ENCODE assay signal across 18 cellular contexts in the genomic region with DNA sequence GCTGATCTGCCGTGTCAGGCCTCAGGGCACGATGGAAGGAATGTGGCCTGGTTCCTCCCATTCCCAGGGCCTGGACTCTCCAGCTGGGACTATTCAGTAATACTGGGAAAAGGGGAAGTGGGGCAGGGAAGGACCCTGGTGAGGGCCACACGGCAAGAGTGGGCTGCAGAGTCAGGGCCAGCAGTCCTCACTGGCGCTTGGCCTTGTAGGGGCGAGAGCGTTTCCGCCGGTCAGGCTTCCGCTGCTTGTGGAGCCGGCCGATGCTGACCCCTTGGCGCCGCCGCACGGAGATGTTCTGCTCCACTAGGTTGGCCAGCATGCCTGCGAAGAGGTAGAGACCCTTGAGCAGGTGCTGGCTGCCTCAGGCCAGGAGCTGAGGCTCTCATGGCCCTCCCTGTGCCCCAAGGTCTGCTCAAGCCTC. TPM values are rescaled to one million over a fixed set of nuclear protein-coding genes. Genes with fewer than 3 reads are reported as not detected.
"Had no signal": no experiment of that assay in that cellular context is flagged by ENCODE, and none has a peak within 500 bp of the region (broad histone marks: within the 10 kb centered on the region; RNA-seq: fewer than 3 reads in every experiment).

No MANE protein-coding gene starts in this region.

- H3K27ac ChIP-seq: gastroesophageal sphincter, hepatocyte, neutrophil, right lobe of liver, suprapubic skin, upper lobe of left lung had no signal

- H2AFZ ChIP-seq: hepatocyte had no signal

- H3K27me3 ChIP-seq: gastroesophageal sphincter, hepatocyte, neutrophil, right lobe of liver, suprapubic skin, upper lobe of left lung had no signal

- ATAC-seq: gastroesophageal sphincter; naive thymus-derived CD4-positive, alpha-beta T cell; right lobe of liver had no signal

- H3K4me3 Mint-ChIP-seq: activated T-helper 17 cell treated with anti-CD3 and anti-CD28 coated beads, Interleukin-2, amount 50 U/mL, for 72 hours; brain; naive thymus-derived CD4-positive, alpha-beta T cell had no signal

- H3K4me1 Mint-ChIP-seq: activated T-helper 17 cell treated with anti-CD3 and anti-CD28 coated beads, Interleukin-2, amount 50 U/mL, for 72 hours; brain had no signal

- H3K4me3 ChIP-seq: gastroesophageal sphincter, hepatocyte, right lobe of liver, suprapubic skin, upper lobe of left lung had no signal

- H3K4me1 ChIP-seq: right lobe of liver, upper lobe of left lung had no signal

- H3K9me3 Mint-ChIP-seq: activated T-helper 17 cell treated with anti-CD3 and anti-CD28 coated beads, Interleukin-2, amount 50 U/mL, for 72 hours; brain; naive thymus-derived CD4-positive, alpha-beta T cell had no signal

- H3K9me3 ChIP-seq: gastroesophageal sphincter, neutrophil, right lobe of liver, suprapubic skin, upper lobe of left lung had no signal

- DNase-seq: activated CD4-positive, alpha-beta T cell treated with anti-CD3 and anti-CD28 coated beads, Interleukin-2, amount 50 U/mL, for 48 hours; activated CD4-positive, CD25-positive, alpha-beta regulatory T cell; activated naive CD4-positive, alpha-beta T cell treated with anti-CD3 and anti-CD28 coated beads, Interleukin-2, amount 50 U/mL, for 16 hours; amniotic stem cell; dermis blood vessel endothelial cell; kidney glomerular epithelial cell; naive thymus-derived CD4-positive, alpha-beta T cell; stimulated activated naive CD4-positive, alpha-beta T cell treated with Interleukin-2 at 50 U/mL for 16 hours; T-helper 2 cell; upper lobe of left lung had no signal

- H3K27me3 Mint-ChIP-seq: activated T-helper 17 cell treated with anti-CD3 and anti-CD28 coated beads, Interleukin-2, amount 50 U/mL, for 72 hours; brain; naive thymus-derived CD4-positive, alpha-beta T cell had no signal

- H3K4me2 ChIP-seq: hepatocyte had no signal

RNA-seq across cellular contexts. Expression of a gene that starts 42.8 kb away (rescaled TPM):
- polyA plus RNA-seq: naive thymus-derived CD4-positive, alpha-beta T cell had no signal

RNA-seq across cellular contexts. Expression of a gene that starts 51.7 kb away (rescaled TPM):
- total RNA-seq: dermis blood vessel endothelial cell, lung microvascular endothelial cell had no signal
